In genomic region chr4:169117591-169118081, GRCh38 we compare ENCODE assay signal across 14 cellular contexts.
A peak's percentile ranks its signal among the peaks of the same experiment; 100 is the strongest.
DNase-seq lines count a peak whose midpoint lies in the region; ATAC-seq and TF ChIP-seq lines count a peak whose summit lies in the region.
"Had no signal": no experiment of that assay in that cellular context is flagged by ENCODE, and none has a peak within 500 bp of the region (broad histone marks: within the 10 kb centered on the region; RNA-seq: fewer than 3 reads in every experiment).

No MANE protein-coding gene starts in this region.

- H3K27ac Mint-ChIP-seq in nephron, result peak overlapping the region in 2 of 3 experiments; percentile 1 to 7
- H3K27ac Mint-ChIP-seq: activated naive CD4-positive, alpha-beta T cell treated with anti-CD3 and anti-CD28 coated beads for 36 hours; B cell had no signal

- no peaks in the 10 kb centered on the region for H3K4me1 ChIP-seq in spleen
- H3K4me1 ChIP-seq: suprapubic skin had no signal

- H3K4me1 Mint-ChIP-seq in nephron, result peaks cover 12% of the 10 kb centered on the region
- H3K4me1 Mint-ChIP-seq: B cell had no signal

- H3K9me3 Mint-ChIP-seq in nephron, result no peaks in the 10 kb centered on the region
- H3K9me3 Mint-ChIP-seq: activated naive CD4-positive, alpha-beta T cell treated with anti-CD3 and anti-CD28 coated beads for 36 hours had no signal

- 88 to 95% (median 92%) methylated on average over 7 of the region's 7 CpGs for WGBS in spleen, 5 donors

- no peaks in the 10 kb centered on the region for H3K27me3 ChIP-seq in dorsolateral prefrontal cortex
- H3K27me3 ChIP-seq in spleen (replicated peaks in 1 of 7), result no peaks in the 10 kb centered on the region
- H3K27me3 ChIP-seq: pancreas, suprapubic skin had no signal

- H3K27me3 Mint-ChIP-seq in nephron (ENCODE audit: low read depth), result no peaks in the 10 kb centered on the region
- H3K27me3 Mint-ChIP-seq: B cell had no signal

- peak overlapping the region in 48 of 59 donors; percentile 13 to 94 (median 80) for H3K27ac ChIP-seq in dorsolateral prefrontal cortex
- H3K27ac ChIP-seq in spleen, result no peak overlapping the region
- H3K27ac ChIP-seq: suprapubic skin had no signal

- no peak overlapping the region for H3K4me3 Mint-ChIP-seq in nephron
- H3K4me3 Mint-ChIP-seq: activated naive CD4-positive, alpha-beta T cell treated with anti-CD3 and anti-CD28 coated beads for 36 hours; B cell had no signal

- TF ChIP-seq CTCF in dorsolateral prefrontal cortex (IDR thresholded peaks at IDR 0.05 in 54 of 56, conservative IDR thresholded peaks at IDR 0.05 in 2 of 56; ENCODE audit: low read depth in 1 of 56, partially characterized antibody in 56 of 56) (no peak), nephron (IDR thresholded peaks at IDR 0.05; ENCODE audit: unreplicated experiment in 3 of 3) (no peak), spleen (IDR thresholded peaks at IDR 0.05 in 8 of 11, conservative IDR thresholded peaks at IDR 0.05 in 3 of 11) (no peak)

- DNase-seq in AG08396 (ENCODE audit: low spot score), result peak; percentile 30
- peak; percentile 41 for DNase-seq in RPMI7951 (ENCODE audit: low read depth)
- no peak for DNase-seq in dorsolateral prefrontal cortex
- no peak for DNase-seq in NCI-H774 (lab: John Stamatoyannopoulos, UW)
- no peak for DNase-seq in central memory CD4-positive, alpha-beta T cell
- DNase-seq in spleen, result no peak
- DNase-seq: activated naive CD4-positive, alpha-beta T cell treated with anti-CD3 and anti-CD28 coated beads for 36 hours; DMS79 treated with DMSO at 0.1 percent for 48 hours; pancreas; SW 1271 had no signal

- H3K36me3 ChIP-seq in spleen, result peaks cover 0 to 86% (median 21%) of the 10 kb centered on the region in 6 donors

- H3K4me3 ChIP-seq in dorsolateral prefrontal cortex (no peak overlapping the region), spleen (no peak overlapping the region)
- H3K4me3 ChIP-seq: pancreas, suprapubic skin had no signal

- H3K36me3 Mint-ChIP-seq in nephron (ENCODE audit: low read depth), result peaks cover 66% of the 10 kb centered on the region

- intact Hi-C loops in dorsolateral prefrontal cortex (cut with DNase I) (loop anchor here in 1 of 2 donors (10.0 kb wide), 1 partner anchor 157 kb away; the partner anchor contains the start of gene SH3RF1), spleen (cut with DNase I; ENCODE audit: low total_unique reads) (no loop called here)

- ATAC-seq in HG03139 (IDR thresholded peaks at IDR 0.05; ENCODE audit: unreplicated experiment), result no peak
- ATAC-seq: pancreas had no signal

- no peak for TF ChIP-seq POLR2A in spleen (IDR thresholded peaks at IDR 0.05)

- H3K9me3 ChIP-seq in spleen, result no peaks in the 10 kb centered on the region
- H3K9me3 ChIP-seq: pancreas, suprapubic skin had no signal

Comparison
In these comparisons a context has a peak if more than half of its experiments do, and no peak if none do; other contexts are left out.
1. DNase-seq: peak in AG08396 (single experiment) and RPMI7951 (single experiment); none in dorsolateral prefrontal cortex (0 of 10), NCI-H774 (single experiment), central memory CD4-positive, alpha-beta T cell (single experiment) and spleen (single experiment).
2. H3K27ac ChIP-seq: peak in dorsolateral prefrontal cortex (48 of 59); none in spleen (0 of 8).